In genomic region chr20:59962155-59962554, GRCh38 we compare ENCODE assay signal across 15 cellular contexts.
"Had no signal": no experiment of that assay in that cellular context is flagged by ENCODE, and none has a peak within 500 bp of the region (broad histone marks: within the 10 kb centered on the region; RNA-seq: fewer than 3 reads in every experiment).

No MANE protein-coding gene starts in this region.

- H3K4me1 ChIP-seq: gastrocnemius medialis, testis had no signal

- H3K36me3 ChIP-seq: colonic mucosa, gastrocnemius medialis, ovary, transverse colon had no signal

- H3K9me3 ChIP-seq: colonic mucosa, gastrocnemius medialis, mucosa of descending colon, ovary, testis, transverse colon had no signal

- DNase-seq: colonic mucosa; dermis blood vessel endothelial cell; erythroblast; gastrocnemius medialis; islet precursor cell; mucosa of descending colon; natural killer cell; nucleus accumbens; ovary; right cardiac atrium; stimulated activated CD4-positive, alpha-beta T cell treated with anti-CD3 and anti-CD28 coated beads, Interleukin-4, amount 100 ng/mL, for 24 hours; testis; transverse colon had no signal

- H3K27me3 ChIP-seq: colonic mucosa, gastrocnemius medialis, ovary, testis, transverse colon had no signal

- H3K27ac ChIP-seq: colonic mucosa, gastrocnemius medialis, ovary, testis, transverse colon had no signal

- H3K4me3 ChIP-seq: colonic mucosa, gastrocnemius medialis, mucosa of descending colon, ovary, testis, transverse colon had no signal

- ATAC-seq: gastrocnemius medialis; left lobe of liver; mucosa of descending colon; natural killer cell; right cardiac atrium; stimulated activated memory B cell treated with anti-CD40 and anti-IgM and Interleukin-4, amounts not matched to agents 10 μg/mL and 1 μg/mL and 100 μg/mL, for 72 hours had no signal
